ENCODE assay signal across 29 cellular contexts in genomic region chr1:14926818-14927555, GRCh38.
DNase-seq lines count a peak whose midpoint lies in the region; ATAC-seq and TF ChIP-seq lines count a peak whose summit lies in the region.
"Had no signal": no experiment of that assay in that cellular context is flagged by ENCODE, and none has a peak within 500 bp of the region (broad histone marks: within the 10 kb centered on the region; RNA-seq: fewer than 3 reads in every experiment).

No MANE protein-coding gene starts in this region.

- peaks cover 11% of the 10 kb centered on the region for H3K27me3 Mint-ChIP-seq in neural progenitor cell (ENCODE audit: insufficient read depth, low read depth)
- peaks cover 43% of the 10 kb centered on the region for H3K27me3 Mint-ChIP-seq in activated CD4-positive, alpha-beta memory T cell treated with anti-CD3 and anti-CD28 coated beads for 36 hours

- intact Hi-C loops in activated CD4-positive, alpha-beta memory T cell treated with anti-CD3 and anti-CD28 coated beads for 36 hours (cut with micrococcal nuclease) = no loop called here

- H3K36me3 Mint-ChIP-seq in neural progenitor cell = no peaks in the 10 kb centered on the region
- no peaks in the 10 kb centered on the region for H3K36me3 Mint-ChIP-seq in activated CD4-positive, alpha-beta memory T cell treated with anti-CD3 and anti-CD28 coated beads for 36 hours
- H3K36me3 Mint-ChIP-seq: activated CD8-positive, alpha-beta memory T cell treated with anti-CD3 and anti-CD28 coated beads, Interleukin-2, amount 10 ng/mL, durations not matched to agents 7 days and 5 days; CD8-positive, alpha-beta memory T cell had no signal

- TF ChIP-seq CTCF in SK-N-SH (IDR thresholded peaks at IDR 0.05) (no peak), neural progenitor cell (IDR thresholded peaks at IDR 0.05) (no peak)

- no peaks in the 10 kb centered on the region for H3K9me3 Mint-ChIP-seq in neural progenitor cell
- no peaks in the 10 kb centered on the region for H3K9me3 Mint-ChIP-seq in activated CD4-positive, alpha-beta memory T cell treated with anti-CD3 and anti-CD28 coated beads for 36 hours
- H3K9me3 Mint-ChIP-seq: CD8-positive, alpha-beta memory T cell; stimulated activated naive CD8-positive, alpha-beta T cell treated with anti-CD3 and anti-CD28 coated beads, Interleukin-15, amount 100 ng/mL, for 72 hours had no signal

- ATAC-seq in SK-N-SH treated with all-trans-retinoic acid at 6 μM for 48 hours (no peak), HG02840 (IDR thresholded peaks at IDR 0.05; ENCODE audit: low FRiP score, unreplicated experiment) (no peak), HG03025 (IDR thresholded peaks at IDR 0.05; ENCODE audit: low FRiP score, unreplicated experiment) (no peak)
- no peak for ATAC-seq in stimulated activated naive CD8-positive, alpha-beta T cell treated with anti-CD3 and anti-CD28 coated beads, Interleukin-15, Interleukin-2, amounts not matched to agents 100 U/mL and 50 U/mL, for 24 hours
- ATAC-seq: activated CD8-positive, alpha-beta memory T cell treated with anti-CD3 and anti-CD28 coated beads, Interleukin-2, amount 10 ng/mL, durations not matched to agents 7 days and 5 days; lower lobe of right lung; psoas muscle; stimulated activated naive CD8-positive, alpha-beta T cell treated with anti-CD3 and anti-CD28 coated beads, Interleukin-15, amount 100 ng/mL, for 72 hours had no signal

- H3K79me2 ChIP-seq in SK-N-SH (ENCODE audit: insufficient read depth) (peaks cover 52% of the 10 kb centered on the region), neural progenitor cell (ENCODE audit: low read depth) (peaks cover 4% of the 10 kb centered on the region)

- H3K27ac Mint-ChIP-seq in neural progenitor cell = peak overlapping the region; percentile 33
- no peak overlapping the region for H3K27ac Mint-ChIP-seq in activated CD4-positive, alpha-beta memory T cell treated with anti-CD3 and anti-CD28 coated beads for 36 hours
- H3K27ac Mint-ChIP-seq: activated CD8-positive, alpha-beta memory T cell treated with anti-CD3 and anti-CD28 coated beads, Interleukin-2, amount 10 ng/mL, durations not matched to agents 7 days and 5 days; B cell; CD8-positive, alpha-beta memory T cell; stimulated activated naive CD8-positive, alpha-beta T cell treated with anti-CD3 and anti-CD28 coated beads, Interleukin-15, amount 100 ng/mL, for 72 hours had no signal

- H3K27me3 ChIP-seq in SK-N-SH (ENCODE audit: insufficient read depth) = no peaks in the 10 kb centered on the region
- H3K27me3 ChIP-seq in neural progenitor cell = peaks cover 41% of the 10 kb centered on the region
- H3K27me3 ChIP-seq: breast epithelium had no signal

- no peak for TF ChIP-seq EP300 in SK-N-SH (IDR thresholded peaks at IDR 0.05; ENCODE audit: borderline replicate concordance in 1 of 2, low read depth in 1 of 2, low read length in 1 of 2)

- H4K20me1 ChIP-seq in SK-N-SH (ENCODE audit: insufficient read depth) = no peaks in the 10 kb centered on the region; the same call in 1 of the 2 replicates
- H4K20me1 ChIP-seq in neural progenitor cell (ENCODE audit: low read depth) = peaks cover 44% of the 10 kb centered on the region

- H3K4me2 ChIP-seq in SK-N-SH (no peak overlapping the region; the same call in 1 of the 2 replicates), neural progenitor cell (no peak overlapping the region)

- CTCF ChIA-PET in SK-N-SH (lab: Yijun Ruan, JAX) = interaction anchor here (1.0 to 7.1 kb wide), 5 partner anchors 10 to 101 kb away, joined by 3 to 44 read pairs (median 5); no protein-coding TSS in a partner anchor
- CTCF ChIA-PET in activated CD4-positive, alpha-beta memory T cell treated with anti-CD3 and anti-CD28 coated beads for 36 hours (lab: Charles Lee) = no interaction called here

- no peak for TF ChIP-seq RAD21 in SK-N-SH (IDR thresholded peaks at IDR 0.05; ENCODE audit: low read length)

- H3K9ac ChIP-seq in SK-N-SH (peak overlapping the region; percentile 23; the same call in 1 of the 2 replicates), neural progenitor cell (no peak overlapping the region)

- no peaks in the 10 kb centered on the region for H3K9me3 ChIP-seq in SK-N-SH
- no peaks in the 10 kb centered on the region for H3K9me3 ChIP-seq in neural progenitor cell (ENCODE audit: low read depth)
- H3K9me3 ChIP-seq: breast epithelium, lower lobe of right lung, psoas muscle had no signal

- H3K4me1 Mint-ChIP-seq in neural progenitor cell = peaks cover 54% of the 10 kb centered on the region
- peaks cover 3% of the 10 kb centered on the region for H3K4me1 Mint-ChIP-seq in activated CD4-positive, alpha-beta memory T cell treated with anti-CD3 and anti-CD28 coated beads for 36 hours (ENCODE audit: low read depth)

- no peaks in the 10 kb centered on the region for H3K36me3 ChIP-seq in SK-N-SH (replicated peaks in 1 of 2; ENCODE audit: control insufficient read depth in 1 of 2, insufficient read depth in 2 of 2, low read length in 1 of 2)
- no peaks in the 10 kb centered on the region for H3K36me3 ChIP-seq in neural progenitor cell
- H3K36me3 ChIP-seq: breast epithelium, lower lobe of right lung, WERI-Rb-1 had no signal

- 94% methylated on average over 11 of the region's 12 CpGs for WGBS in SK-N-SH (ENCODE audit: low lambda C conversion rate)

- no peak overlapping the region for H3K4me3 Mint-ChIP-seq in neural progenitor cell
- no peak overlapping the region for H3K4me3 Mint-ChIP-seq in activated CD4-positive, alpha-beta memory T cell treated with anti-CD3 and anti-CD28 coated beads for 36 hours
- H3K4me3 Mint-ChIP-seq: activated CD8-positive, alpha-beta memory T cell treated with anti-CD3 and anti-CD28 coated beads, Interleukin-2, amount 10 ng/mL, durations not matched to agents 7 days and 5 days; stimulated activated naive CD8-positive, alpha-beta T cell treated with anti-CD3 and anti-CD28 coated beads, Interleukin-15, amount 100 ng/mL, for 72 hours had no signal

- H3F3A ChIP-seq in SK-N-SH (replicated peaks; ENCODE audit: insufficient read depth) (no peaks in the 10 kb centered on the region), neural progenitor cell (ENCODE audit: low read depth) (peaks cover 18% of the 10 kb centered on the region)

- H3K9me2 ChIP-seq in SK-N-SH = no peaks in the 10 kb centered on the region

- peak overlapping the region in 1 of 2 experiments; percentile 50; a peak in 1 of 4 replicates for H3K27ac ChIP-seq in SK-N-SH (ENCODE audit: low read depth in 2 of 2, low read length in 1 of 2)
- H3K27ac ChIP-seq in neural progenitor cell = no peak overlapping the region
- H3K27ac ChIP-seq: breast epithelium, coronary artery, lower lobe of right lung, psoas muscle, WERI-Rb-1 had no signal

- POLR2A ChIA-PET in SK-N-SH (lab: Yijun Ruan, JAX) = no interaction called here
- POLR2A ChIA-PET in activated CD4-positive, alpha-beta memory T cell treated with anti-CD3 and anti-CD28 coated beads for 36 hours (lab: Charles Lee) = no interaction called here

- no peak for DNase-seq in SK-N-SH
- DNase-seq in cerebellar cortex (ENCODE audit: low spot score) = peak; percentile 84
- DNase-seq in neural progenitor cell (ENCODE audit: low spot score) = no peak
- DNase-seq in activated CD4-positive, alpha-beta memory T cell treated with anti-CD3 and anti-CD28 coated beads for 36 hours = no peak
- DNase-seq in stimulated activated naive CD8-positive, alpha-beta T cell treated with anti-CD3 and anti-CD28 coated beads, Interleukin-15, Interleukin-2, amounts not matched to agents 100 U/mL and 50 U/mL, for 24 hours = no peak
- DNase-seq: activated CD4-positive, alpha-beta T cell treated with anti-CD3 and anti-CD28 coated beads, Interleukin-2, amount 50 U/mL, for 1 hour; activated CD8-positive, alpha-beta memory T cell treated with anti-CD3 and anti-CD28 coated beads, Interleukin-2, amount 10 ng/mL, durations not matched to agents 7 days and 5 days; activated naive CD4-positive, alpha-beta T cell; activated T-cell treated with anti-CD3 and anti-CD28 coated beads, Interleukin-2, amount 50 U/mL, for 48 hours; CD8-positive, alpha-beta memory T cell; DMS153; effector memory CD4-positive, alpha-beta T cell; erythroblast; foreskin melanocyte; GDM1; lower lobe of right lung; NCI-H1436; psoas muscle; Right ventricle myocardium superior; stimulated activated naive CD8-positive, alpha-beta T cell treated with anti-CD3 and anti-CD28 coated beads, Interleukin-15, amount 100 ng/mL, for 72 hours; SW 1271; T1000; WERI-Rb-1 had no signal

- H2AFZ ChIP-seq in SK-N-SH (ENCODE audit: low read depth) (no peak overlapping the region), neural progenitor cell (replicated peaks) (no peak overlapping the region)

- peaks cover 0 to 11% of the 10 kb centered on the region in 2 experiments; a peak in 2 of 4 replicates for H3K4me1 ChIP-seq in SK-N-SH (ENCODE audit: control insufficient read depth in 1 of 2, insufficient read depth in 2 of 2, low read depth in 1 of 2, low read length in 1 of 2)
- H3K4me1 ChIP-seq in neural progenitor cell = peaks cover 12% of the 10 kb centered on the region
- H3K4me1 ChIP-seq: psoas muscle had no signal

- no peak overlapping the region for H3K4me3 ChIP-seq in SK-N-SH (ENCODE audit: low read depth in 2 of 2, low read length in 1 of 2)
- H3K4me3 ChIP-seq in neural progenitor cell = no peak overlapping the region
- H3K4me3 ChIP-seq: coronary artery, lower lobe of right lung, psoas muscle had no signal

TF ChIP-seq in SK-N-SH, 30 proteins besides CTCF, POLR2A, EP300 and RAD21 (continues in another document):
- TF ChIP-seq EZH2phosphoT487 (IDR thresholded peaks at IDR 0.05; ENCODE audit: borderline replicate concordance, low read depth) (no peak), MEF2A (IDR thresholded peaks at IDR 0.05; ENCODE audit: borderline replicate concordance, low read depth) (no peak), YY1 (IDR thresholded peaks at IDR 0.05; ENCODE audit: low read depth) (no peak)

TF ChIP-seq in SK-N-SH treated with all-trans-retinoic acid at 6 μM for 48 hours, 23 proteins besides CTCF, POLR2A, EP300 and RAD21 (continues in another document):
- no peak for TF ChIP-seq ESRRG (CRISPR knock-in tag; IDR thresholded peaks at IDR 0.05)
- no peak for TF ChIP-seq TCF4 (CRISPR knock-in tag; IDR thresholded peaks at IDR 0.05; ENCODE audit: borderline replicate concordance)
- TF ChIP-seq CSRNP3 (CRISPR knock-in tag; IDR thresholded peaks at IDR 0.05) = no peak
- TF ChIP-seq PPARA (CRISPR knock-in tag; IDR thresholded peaks at IDR 0.05; ENCODE audit: borderline replicate concordance) = no peak
- TF ChIP-seq ARNTL (CRISPR knock-in tag; IDR thresholded peaks at IDR 0.05; ENCODE audit: borderline replicate concordance, low read depth) = no peak
- no peak for TF ChIP-seq ZFP30 (CRISPR knock-in tag; IDR thresholded peaks at IDR 0.05)
